Comparison of ENCODE assay signal across 23 cellular contexts in the genomic region with DNA sequence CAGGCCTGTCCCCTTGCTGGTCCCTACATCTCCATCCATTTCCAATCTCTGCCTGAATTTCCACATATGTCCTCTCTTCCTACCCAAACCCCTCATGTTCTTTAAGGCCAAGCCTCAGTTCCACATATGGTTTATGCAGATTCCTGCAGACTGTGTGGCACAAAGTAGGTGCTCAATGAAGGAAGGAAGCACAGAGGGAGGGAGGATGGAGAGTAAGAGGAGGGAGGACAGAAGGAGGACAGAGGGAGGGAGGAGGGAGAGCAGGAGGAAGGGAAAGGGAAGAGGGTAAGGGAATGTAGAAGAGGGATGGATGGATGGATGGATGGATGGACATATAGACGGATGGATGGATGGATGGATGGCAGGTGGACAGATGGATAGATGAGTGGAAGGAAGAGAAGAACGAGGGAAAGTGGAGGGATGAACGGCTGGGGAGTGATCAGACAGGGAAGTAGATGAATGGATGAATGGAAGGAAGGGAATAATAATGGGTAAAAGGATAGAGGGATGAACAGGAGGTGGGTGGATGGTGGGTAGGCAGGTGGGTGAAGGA. TPM values are rescaled to one million over a fixed set of nuclear protein-coding genes. Genes with fewer than 3 reads are reported as not detected.
A peak's percentile ranks its signal among the peaks of the same experiment; 100 is the strongest.
DNase-seq lines count a peak whose midpoint lies in the region; ATAC-seq, FAIRE-seq and TF ChIP-seq lines count a peak whose summit lies in the region.
"Had no signal": no experiment of that assay in that cellular context is flagged by ENCODE, and none has a peak within 500 bp of the region (broad histone marks: within the 10 kb centered on the region; RNA-seq: fewer than 3 reads in every experiment).

No MANE protein-coding gene starts in this region.

- H3K27me3 Mint-ChIP-seq in T-helper 17 cell, result peaks cover 46% of the 10 kb centered on the region

- DNase-seq in T-helper 17 cell (no peak), GM12878 (ENCODE audit: low read depth, low spot score) (no peak), activated T-cell treated with anti-CD3 and anti-CD28 coated beads for 4 hours (no peak), GM19239 (ENCODE audit: insufficient read length, low spot score) (no peak)
- DNase-seq: Caco-2; CD4-positive, CD25-positive, alpha-beta regulatory T cell; CD8-positive, alpha-beta T cell; DMS153; DMS79; EL; GDM1; H9; HFFc6 had no signal

- no peak overlapping the region for H3K4me3 ChIP-seq in GM12878
- H3K4me3 ChIP-seq: GM23338 had no signal

- no peaks in the 10 kb centered on the region for H4K20me1 ChIP-seq in GM12878 (ENCODE audit: control insufficient read depth, insufficient read depth)

- WGBS in GM12878 (ENCODE audit: insufficient coverage, insufficient replicate concordance, low lambda C conversion rate, missing lambda C conversion rate), result 0% methylated on average over 3 of the region's 3 CpGs

- H3K9ac ChIP-seq in GM12878 (ENCODE audit: control insufficient read depth, insufficient read depth, low read length), result no peak overlapping the region

- in situ Hi-C loops in GM12878 (cut with MboI), result no loop called here

- peaks cover 2% of the 10 kb centered on the region for H3K4me1 Mint-ChIP-seq in T-helper 17 cell
- H3K4me1 Mint-ChIP-seq: CD4-positive, CD25-positive, alpha-beta regulatory T cell had no signal

- no peak for TF ChIP-seq EP300 in GM12878 (IDR thresholded peaks at IDR 0.05; ENCODE audit: borderline replicate concordance in 1 of 2, control insufficient read depth in 1 of 2, low read depth in 2 of 2, low read length in 2 of 2)

- no peak overlapping the region for H2AFZ ChIP-seq in GM12878 (ENCODE audit: control insufficient read depth, low read depth, low read length)
- H2AFZ ChIP-seq: GM23338 had no signal

- no peak for TF ChIP-seq POLR2A in GM12878 (IDR thresholded peaks at IDR 0.05; ENCODE audit: low read depth, low read length)

- ATAC-seq in T-helper 17 cell (no peak), GM12878 (no peak), GM19395 (IDR thresholded peaks at IDR 0.05; ENCODE audit: unreplicated experiment) (no peak)
- ATAC-seq: CD8-positive, alpha-beta T cell; HCT116 had no signal

- H3K27ac Mint-ChIP-seq in T-helper 17 cell, result peak overlapping the region; percentile 37
- H3K27ac Mint-ChIP-seq: CD4-positive, CD25-positive, alpha-beta regulatory T cell; CD8-positive, alpha-beta T cell; GM23338; H9; HFFc6 had no signal

- CTCF ChIA-PET in GM12878 (lab: Yijun Ruan, JAX), result interaction anchor here (0.6 kb wide), 1 partner anchor 15 kb away, joined by 3 read pairs; no protein-coding TSS in a partner anchor

- no peaks in the 10 kb centered on the region for H3K4me1 ChIP-seq in GM12878 (ENCODE audit: control insufficient read depth, insufficient read depth, low read length)
- H3K4me1 ChIP-seq: Caco-2 had no signal

- TF ChIP-seq RAD21 in GM12878 (IDR thresholded peaks at IDR 0.05; ENCODE audit: insufficient read depth, low read depth, low read length), result no peak

- no peak overlapping the region for H3K4me2 ChIP-seq in GM12878 (ENCODE audit: control insufficient read depth, insufficient read depth)
- H3K4me2 ChIP-seq: GM23338 had no signal

- SMC1A ChIA-PET in GM12878 (lab: Charles Lee; ENCODE audit: uncharacterized antibody, unreplicated experiment), result interaction anchor here (2.0 kb wide), 1 partner anchor 54 kb away, joined by 7 read pairs; no protein-coding TSS in a partner anchor

- intact Hi-C loops in GM12878 (cut with micrococcal nuclease; ENCODE audit: unreplicated experiment), result loop anchor here (5.0 kb wide), 1 partner anchor 68 kb away; no protein-coding TSS in a partner anchor

- RAD21 ChIA-PET in GM12878 (lab: Charles Lee; ENCODE audit: unreplicated experiment), result interaction anchor here (0.9 kb wide), 1 partner anchor 54 kb away, joined by 5 read pairs; no protein-coding TSS in a partner anchor

- no TSS peak for BruUV-seq in GM12878 (replicated peaks; lab: Mats Ljungman, UMichigan)

- no peaks in the 10 kb centered on the region for H3K9me3 ChIP-seq in T-helper 17 cell (ENCODE audit: control insufficient read depth, low read length, poor library complexity, severe bottlenecking)
- no peaks in the 10 kb centered on the region for H3K9me3 ChIP-seq in GM12878 (replicated peaks; ENCODE audit: control insufficient read depth, insufficient read depth, low read length)
- H3K9me3 ChIP-seq: Caco-2 had no signal

- peaks cover 3% of the 10 kb centered on the region for H3K36me3 Mint-ChIP-seq in T-helper 17 cell (ENCODE audit: low read depth)
- H3K36me3 Mint-ChIP-seq: CD4-positive, CD25-positive, alpha-beta regulatory T cell; CD8-positive, alpha-beta T cell had no signal

- no peak for TF ChIP-seq CTCF in GM12878 (IDR thresholded peaks at IDR 0.05 in 2 of 3, conservative IDR thresholded peaks at IDR 0.05 in 1 of 3; ENCODE audit: control insufficient read depth in 2 of 3, extremely low read depth in 1 of 3, insufficient read depth in 1 of 3, low read depth in 3 of 3, low read length in 3 of 3)

- FAIRE-seq in GM12878 (lab: Jason Lieb, UNC), result peak; percentile 7
- no peak for FAIRE-seq in GM19239 (lab: Jason Lieb, UNC)
- FAIRE-seq: GM12891, GM18507 had no signal

- no peak overlapping the region for H3K27ac ChIP-seq in GM12878 (ENCODE audit: control insufficient read depth, insufficient read depth)
- H3K27ac ChIP-seq: C4-2B had no signal

- H3K4me3 Mint-ChIP-seq in T-helper 17 cell, result no peak overlapping the region
- H3K4me3 Mint-ChIP-seq: CD4-positive, CD25-positive, alpha-beta regulatory T cell; CD8-positive, alpha-beta T cell; GM23338; H9; HFFc6 had no signal

- H3K27me3 ChIP-seq in GM12878 (replicated peaks in 1 of 2; ENCODE audit: control insufficient read depth in 2 of 2, insufficient read depth in 2 of 2, low read length in 1 of 2), result peaks cover 0 to 2% of the 10 kb centered on the region in 2 experiments; a peak in 2 of 4 replicates

- H3K79me2 ChIP-seq in GM12878 (ENCODE audit: control insufficient read depth, insufficient read depth, low read length), result no peaks in the 10 kb centered on the region

- POLR2A ChIA-PET in GM12878 (lab: Charles Lee), result no interaction called here

- no peaks in the 10 kb centered on the region for H3K36me3 ChIP-seq in GM12878 (ENCODE audit: control insufficient read depth in 2 of 2, insufficient read depth in 2 of 2, low read length in 1 of 2)

RNA-seq across cellular contexts. Expression of a gene that starts 7.7 kb away (rescaled TPM):
- total RNA-seq in T-helper 17 cell (not detected), GM12878 (2014; rRNA removed) (not detected in 2 replicates), GM12878 (2014; rRNA removed; fragmentation: Illumina TruSeq; extraction: Trizol) (not detected in 2 replicates), GM12878 (2021) (not detected in 2 replicates)
- not detected in 2 replicates for total RNA-seq in GM12878 (2013; cell fraction: nucleolus; rRNA removed)
- not detected for polyA plus RNA-seq in GM12878 (2011; ENCODE audit: low read depth)
- polyA plus RNA-seq in GM12878 (2011; rRNA removed) (0.17 and 1.5 TPM in 2 replicates), GM12878 (2014; fragmentation: Illumina TruSeq; extraction: Trizol) (not detected in 2 replicates), GM12878 (2014; fragmentation: Nextera tagmentation; extraction: Ambion mirVana) (not detected), GM12878 (2014; rRNA removed) (not detected in 2 replicates), GM12878 (2016; fragmentation: Nextera tagmentation; extraction: Ambion mirVana) (not detected)
- polyA plus RNA-seq in GM12878 (2011; cell fraction: cytosol; rRNA removed), result 0.39 TPM in 1 of 2 replicates, not detected in the other
- polyA plus RNA-seq in GM12878 (2011; cell fraction: nucleus; rRNA removed), result not detected in 2 replicates
- polyA plus RNA-seq in GM12878 (2012), result not detected in 2 replicates
- polyA minus RNA-seq in GM12878 (2011; rRNA and poly(A)+ RNA removed), result 0.46 and 0.51 TPM in 2 replicates
- not detected in 2 replicates for polyA minus RNA-seq in GM12878 (2011; cell fraction: cytosol; rRNA and poly(A)+ RNA removed)
- not detected in 2 replicates for polyA minus RNA-seq in GM12878 (2011; cell fraction: nucleus; rRNA and poly(A)+ RNA removed)
- total RNA-seq: A172; A673; Caco-2; CD4-positive, CD25-positive, alpha-beta regulatory T cell; CD8-positive, alpha-beta T cell; GM23338; H4; H9 had no signal
- polyA plus RNA-seq: CD4-positive, CD25-positive, alpha-beta regulatory T cell; GM23338 had no signal

RNA-seq across cellular contexts. Expression of a gene that starts 18.1 kb away (rescaled TPM):
- total RNA-seq in T-helper 17 cell (not detected), GM12878 (2014; rRNA removed) (not detected in 2 replicates), GM12878 (2014; rRNA removed; fragmentation: Illumina TruSeq; extraction: Trizol) (not detected in 2 replicates), GM12878 (2021) (not detected in 2 replicates)
- total RNA-seq in GM12878 (2013; cell fraction: nucleolus; rRNA removed), result not detected in 2 replicates
- not detected for polyA plus RNA-seq in GM12878 (2011; ENCODE audit: low read depth)
- polyA plus RNA-seq in GM12878 (2011; rRNA removed) (0.07 TPM in 1 of 2 replicates, not detected in the other), GM12878 (2014; fragmentation: Illumina TruSeq; extraction: Trizol) (not detected in 2 replicates), GM12878 (2014; fragmentation: Nextera tagmentation; extraction: Ambion mirVana) (not detected), GM12878 (2014; rRNA removed) (not detected in 2 replicates), GM12878 (2016; fragmentation: Nextera tagmentation; extraction: Ambion mirVana) (not detected)
- polyA plus RNA-seq in GM12878 (2011; cell fraction: cytosol; rRNA removed), result not detected in 2 replicates
- polyA plus RNA-seq in GM12878 (2011; cell fraction: nucleus; rRNA removed), result not detected in 2 replicates
- polyA plus RNA-seq in GM12878 (2012), result not detected in 2 replicates
- polyA minus RNA-seq in GM12878 (2011; rRNA and poly(A)+ RNA removed), result not detected in 2 replicates
- polyA minus RNA-seq in GM12878 (2011; cell fraction: cytosol; rRNA and poly(A)+ RNA removed), result not detected in 2 replicates
- polyA minus RNA-seq in GM12878 (2011; cell fraction: nucleus; rRNA and poly(A)+ RNA removed), result not detected in 2 replicates
- total RNA-seq: A673; Caco-2; CD4-positive, CD25-positive, alpha-beta regulatory T cell; CD8-positive, alpha-beta T cell; GM23338; H9 had no signal
- polyA plus RNA-seq: CD4-positive, CD25-positive, alpha-beta regulatory T cell; GM23338 had no signal

RNA-seq across cellular contexts. Expression of a gene that starts 22.6 kb away (rescaled TPM):
- total RNA-seq in T-helper 17 cell (not detected), GM12878 (2014; rRNA removed) (not detected in 2 replicates), GM12878 (2014; rRNA removed; fragmentation: Illumina TruSeq; extraction: Trizol) (not detected in 2 replicates), GM12878 (2021) (not detected in 2 replicates)
- not detected in 2 replicates for total RNA-seq in GM12878 (2013; cell fraction: nucleolus; rRNA removed)
- not detected for polyA plus RNA-seq in GM12878 (2011; ENCODE audit: low read depth)
- polyA plus RNA-seq in GM12878 (2011; rRNA removed) (not detected in 2 replicates), GM12878 (2014; fragmentation: Illumina TruSeq; extraction: Trizol) (not detected in 2 replicates), GM12878 (2014; fragmentation: Nextera tagmentation; extraction: Ambion mirVana) (not detected), GM12878 (2014; rRNA removed) (not detected in 2 replicates), GM12878 (2016; fragmentation: Nextera tagmentation; extraction: Ambion mirVana) (not detected)
- not detected in 2 replicates for polyA plus RNA-seq in GM12878 (2011; cell fraction: cytosol; rRNA removed)
- polyA plus RNA-seq in GM12878 (2011; cell fraction: nucleus; rRNA removed), result not detected in 2 replicates
- not detected in 2 replicates for polyA plus RNA-seq in GM12878 (2012)
- not detected in 2 replicates for polyA minus RNA-seq in GM12878 (2011; rRNA and poly(A)+ RNA removed)
- not detected in 2 replicates for polyA minus RNA-seq in GM12878 (2011; cell fraction: cytosol; rRNA and poly(A)+ RNA removed)
- polyA minus RNA-seq in GM12878 (2011; cell fraction: nucleus; rRNA and poly(A)+ RNA removed), result not detected in 2 replicates
- total RNA-seq: A172; A673; Caco-2; CD4-positive, CD25-positive, alpha-beta regulatory T cell; CD8-positive, alpha-beta T cell; GM23338; H4; H9; HFFc6 had no signal
- polyA plus RNA-seq: BJ; CD4-positive, CD25-positive, alpha-beta regulatory T cell; GM23338 had no signal

RNA-seq across cellular contexts. Expression of a gene that starts 29.9 kb away (rescaled TPM):
- total RNA-seq in T-helper 17 cell, result not detected
- total RNA-seq in GM12878 (2013; cell fraction: nucleolus; rRNA removed), result 0.98 TPM in 1 of 2 replicates, not detected in the other
- total RNA-seq in GM12878 (2014; rRNA removed), result 1.4 and 3.7 TPM in 2 replicates
- 2.4 and 2.7 TPM in 2 replicates for total RNA-seq in GM12878 (2014; rRNA removed; fragmentation: Illumina TruSeq; extraction: Trizol)
- 2.4 and 2.7 TPM in 2 replicates for total RNA-seq in GM12878 (2021)
- 1.4 TPM for polyA plus RNA-seq in GM12878 (2011; ENCODE audit: low read depth)
- polyA plus RNA-seq in GM12878 (2011; rRNA removed), result 13.5 and 30.0 TPM in 2 replicates
- 36.6 and 56.3 TPM in 2 replicates for polyA plus RNA-seq in GM12878 (2011; cell fraction: cytosol; rRNA removed)
- 28.1 and 30.4 TPM in 2 replicates for polyA plus RNA-seq in GM12878 (2011; cell fraction: nucleus; rRNA removed)
- 2.2 and 2.3 TPM in 2 replicates for polyA plus RNA-seq in GM12878 (2012)
- 1.9 TPM in 1 of 2 replicates, not detected in the other for polyA plus RNA-seq in GM12878 (2014; fragmentation: Illumina TruSeq; extraction: Trizol)
- polyA plus RNA-seq in GM12878 (2014; fragmentation: Nextera tagmentation; extraction: Ambion mirVana), result 1 to 10 TPM in 1 of 2 experiments, under 1 TPM in 1; 0.47 to 1.4 TPM
- polyA plus RNA-seq in GM12878 (2014; rRNA removed), result 4.0 and 6.3 TPM in 2 replicates
- polyA plus RNA-seq in GM12878 (2016; fragmentation: Nextera tagmentation; extraction: Ambion mirVana), result 1 to 10 TPM; 4.2 to 5.5 TPM
- 12.3 and 14.0 TPM in 2 replicates for polyA minus RNA-seq in GM12878 (2011; rRNA and poly(A)+ RNA removed)
- 32.6 and 47.8 TPM in 2 replicates for polyA minus RNA-seq in GM12878 (2011; cell fraction: cytosol; rRNA and poly(A)+ RNA removed)
- 3.9 and 9.0 TPM in 2 replicates for polyA minus RNA-seq in GM12878 (2011; cell fraction: nucleus; rRNA and poly(A)+ RNA removed)
- total RNA-seq: A172; CD4-positive, CD25-positive, alpha-beta regulatory T cell; CD8-positive, alpha-beta T cell had no signal
- polyA plus RNA-seq: CD4-positive, CD25-positive, alpha-beta regulatory T cell had no signal
